ENCODE assay signal across 30 cellular contexts in genomic region chr5:117255211-117256032, GRCh38.
DNase-seq lines count a peak whose midpoint lies in the region; ATAC-seq and FAIRE-seq lines count a peak whose summit lies in the region.
"Had no signal": no experiment of that assay in that cellular context is flagged by ENCODE, and none has a peak within 500 bp of the region (broad histone marks: within the 10 kb centered on the region; RNA-seq: fewer than 3 reads in every experiment).

No MANE protein-coding gene starts in this region.

- no peak overlapping the region for H3K27ac Mint-ChIP-seq in natural killer cell treated with Interleukin-12 subunit alpha and Interleukin-12 subunit beta and Interleukin-15 and Interleukin-18, amount 100 ng/mL, for 72 hours
- H3K27ac Mint-ChIP-seq: activated naive CD4-positive, alpha-beta T cell treated with anti-CD3 and anti-CD28 coated beads, Interleukin-2, amount 10 ng/mL, durations not matched to agents 7 days and 5 days; immature natural killer cell; stimulated activated effector memory CD8-positive, alpha-beta T cell treated with anti-CD3 and anti-CD28 coated beads, Interleukin-12 subunit alpha, Interleukin-12 subunit beta, amount 100 ng/mL, for 72 hours had no signal

- no peaks in the 10 kb centered on the region for H3K4me1 Mint-ChIP-seq in natural killer cell treated with Interleukin-12 subunit alpha and Interleukin-12 subunit beta and Interleukin-15 and Interleukin-18, amount 100 ng/mL, for 72 hours (ENCODE audit: low read depth in 2 of 2)
- H3K4me1 Mint-ChIP-seq: activated naive CD4-positive, alpha-beta T cell treated with anti-CD3 and anti-CD28 coated beads, Interleukin-2, amount 10 ng/mL, durations not matched to agents 7 days and 5 days; immature natural killer cell; stimulated activated effector memory CD8-positive, alpha-beta T cell treated with anti-CD3 and anti-CD28 coated beads, Interleukin-12 subunit alpha, Interleukin-12 subunit beta, amount 100 ng/mL, for 72 hours had no signal

- H3K27ac ChIP-seq in caudate nucleus (ENCODE audit: low read depth, low read length) = peak overlapping the region; percentile 37
- peak overlapping the region; percentile 36 for H3K27ac ChIP-seq in substantia nigra (ENCODE audit: low read depth, low read length, poor library complexity, severe bottlenecking)
- H3K27ac ChIP-seq: 22Rv1, adrenal gland, brain microvascular endothelial cell, C4-2B, epithelial cell of prostate, left ventricle myocardium inferior, PC-9, prostate gland, upper lobe of left lung had no signal

- FAIRE-seq in islet of Langerhans (lab: Jason Lieb, UNC) = peak; percentile 21
- FAIRE-seq: GM12878 had no signal

- no peaks in the 10 kb centered on the region for H3K36me3 Mint-ChIP-seq in natural killer cell treated with Interleukin-12 subunit alpha and Interleukin-12 subunit beta and Interleukin-15 and Interleukin-18, amount 100 ng/mL, for 72 hours
- H3K36me3 Mint-ChIP-seq: activated naive CD4-positive, alpha-beta T cell treated with anti-CD3 and anti-CD28 coated beads, Interleukin-2, amount 10 ng/mL, durations not matched to agents 7 days and 5 days; immature natural killer cell; stimulated activated effector memory CD8-positive, alpha-beta T cell treated with anti-CD3 and anti-CD28 coated beads, Interleukin-12 subunit alpha, Interleukin-12 subunit beta, amount 100 ng/mL, for 72 hours had no signal

- no peak overlapping the region for H3K4me3 Mint-ChIP-seq in natural killer cell treated with Interleukin-12 subunit alpha and Interleukin-12 subunit beta and Interleukin-15 and Interleukin-18, amount 100 ng/mL, for 72 hours
- H3K4me3 Mint-ChIP-seq: activated naive CD4-positive, alpha-beta T cell treated with anti-CD3 and anti-CD28 coated beads, Interleukin-2, amount 10 ng/mL, durations not matched to agents 7 days and 5 days; immature natural killer cell; stimulated activated effector memory CD8-positive, alpha-beta T cell treated with anti-CD3 and anti-CD28 coated beads, Interleukin-12 subunit alpha, Interleukin-12 subunit beta, amount 100 ng/mL, for 72 hours had no signal

- no peak for ATAC-seq in natural killer cell treated with Interleukin-12 subunit alpha and Interleukin-12 subunit beta and Interleukin-15 and Interleukin-18, amount 100 ng/mL, for 72 hours
- ATAC-seq in GM19035 (IDR thresholded peaks at IDR 0.05; ENCODE audit: unreplicated experiment) = no peak
- ATAC-seq: GM12878; stimulated activated effector memory CD8-positive, alpha-beta T cell treated with anti-CD3 and anti-CD28 coated beads, Interleukin-12 subunit alpha, Interleukin-12 subunit beta, amount 100 ng/mL, for 72 hours had no signal

- H3K9me3 Mint-ChIP-seq in natural killer cell treated with Interleukin-12 subunit alpha and Interleukin-12 subunit beta and Interleukin-15 and Interleukin-18, amount 100 ng/mL, for 72 hours = peaks cover 3% of the 10 kb centered on the region

- H3K27me3 Mint-ChIP-seq in natural killer cell treated with Interleukin-12 subunit alpha and Interleukin-12 subunit beta and Interleukin-15 and Interleukin-18, amount 100 ng/mL, for 72 hours = no peaks in the 10 kb centered on the region
- H3K27me3 Mint-ChIP-seq: activated naive CD4-positive, alpha-beta T cell treated with anti-CD3 and anti-CD28 coated beads, Interleukin-2, amount 10 ng/mL, durations not matched to agents 7 days and 5 days had no signal

- peak; percentile 5 for DNase-seq in NCI-H2171 treated with DMSO at 0.1 percent for 48 hours (lab: John Stamatoyannopoulos, UW)
- no peak for DNase-seq in NCI-H2171 (lab: John Stamatoyannopoulos, UW)
- peak in 2 of 61 donors; percentile 2 for DNase-seq in caudate nucleus (lab: John Stamatoyannopoulos, UW)
- peak in 4 of 49 donors; percentile 0 to 6 (median 2) for DNase-seq in substantia nigra (lab: John Stamatoyannopoulos, UW)
- DNase-seq in natural killer cell treated with Interleukin-12 subunit alpha and Interleukin-12 subunit beta and Interleukin-15 and Interleukin-18, amount 100 ng/mL, for 72 hours (ENCODE audit: low spot score) = no peak
- DNase-seq in mesenteric fat pad (ENCODE audit: low spot score) = no peak
- DNase-seq: activated CD4-positive, alpha-beta T cell treated with anti-CD3 and anti-CD28 coated beads, Interleukin-2, amount 50 U/mL, for 48 hours; activated CD4-positive, CD25-positive, alpha-beta regulatory T cell treated with anti-CD3 and anti-CD28 coated beads, Interleukin-2, amount 50 U/mL, for 72 hours; activated naive CD4-positive, alpha-beta T cell treated with anti-CD3 and anti-CD28 coated beads, Interleukin-2, amount 10 ng/mL, durations not matched to agents 7 days and 5 days; adrenal gland; brain microvascular endothelial cell; COR-L47; effector CD4-positive, alpha-beta T cell; immature natural killer cell; Kasumi-1; left ventricle myocardium inferior; NCI-H1436; NK-92 treated with Interleukin-12 subunit alpha and Interleukin-12 subunit beta, amount 100 ng/mL, for 24 hours; PC-9; SHP77; T-helper 2 cell; upper lobe of left lung had no signal
